In genomic region chr18:41940506-41941215, GRCh38 we compare ENCODE assay signal across 15 cellular contexts. TPM values are rescaled to one million over a fixed set of nuclear protein-coding genes. Genes with fewer than 3 reads are reported as not detected.
DNase-seq lines count a peak whose midpoint lies in the region; ATAC-seq, FAIRE-seq and TF ChIP-seq lines count a peak whose summit lies in the region.
"Had no signal": no experiment of that assay in that cellular context is flagged by ENCODE, and none has a peak within 500 bp of the region (broad histone marks: within the 10 kb centered on the region; RNA-seq: fewer than 3 reads in every experiment).

No MANE protein-coding gene starts in this region.

- TF ChIP-seq POLR2A in A549 (IDR thresholded peaks at IDR 0.05; ENCODE audit: low read length), result no peak

- H3K27ac Mint-ChIP-seq in HFFc6, result peak overlapping the region; percentile 85
- H3K27ac Mint-ChIP-seq: T-helper 17 cell had no signal

- H3K4me2 ChIP-seq in A549, result no peak overlapping the region
- H3K4me2 ChIP-seq: BLaER1 treated with 17β-estradiol and CSF1 and Interleukin-3, amounts not matched to agents 10 nM and 100 nM had no signal

- no peak overlapping the region for H3K27ac ChIP-seq in A549
- H3K27ac ChIP-seq: BLaER1 treated with 17β-estradiol and CSF1 and Interleukin-3, amounts not matched to agents 10 nM and 100 nM; neutrophil; tibial artery had no signal

- H3K4me3 Mint-ChIP-seq in HFFc6, result peak overlapping the region; percentile 78
- H3K4me3 Mint-ChIP-seq: T-helper 17 cell had no signal

- no peaks in the 10 kb centered on the region for H3K9me3 ChIP-seq in A549
- H3K9me3 ChIP-seq: BLaER1 treated with 17β-estradiol and CSF1 and Interleukin-3, amounts not matched to agents 10 nM and 100 nM; neutrophil; tibial artery had no signal

- peaks cover 74% of the 10 kb centered on the region for H3K4me1 Mint-ChIP-seq in HFFc6 (ENCODE audit: low read depth)

- no peak for TF ChIP-seq EP300 in A549 (IDR thresholded peaks at IDR 0.05)

- POLR2A ChIA-PET in A549 (lab: Yijun Ruan, JAX), result no interaction called here

- DNase-seq in A549 (ENCODE audit: low read depth in 1 of 2, low spot score in 1 of 2), result peak in 1 of 2 experiments; percentile 14
- peak; percentile 92 for DNase-seq in HFFc6
- DNase-seq in astrocyte of the cerebellum (ENCODE audit: low read depth), result peak; percentile 86
- DNase-seq in iris pigment epithelial cell (ENCODE audit: low read depth), result peak; percentile 98
- DNase-seq in DMS153 (lab: John Stamatoyannopoulos, UW), result no peak
- no peak for DNase-seq in NCI-H524 (lab: John Stamatoyannopoulos, UW)
- DNase-seq in stimulated activated CD8-positive, alpha-beta memory T cell treated with anti-CD3 and anti-CD28 coated beads, Interleukin-4, amount 100 ng/mL, for 48 hours, result no peak
- DNase-seq: NCI-H524 treated with DMSO at 0.1 percent for 48 hours, T-helper 17 cell, tibial artery had no signal

- no peak for TF ChIP-seq RAD21 in A549 (conservative IDR thresholded peaks at IDR 0.05 in 1 of 2, IDR thresholded peaks at IDR 0.05 in 1 of 2)

- no peak for FAIRE-seq in A549 (lab: Jason Lieb, UNC)
- FAIRE-seq: GM19239, K562 had no signal

- TF ChIP-seq CTCF in A549 (IDR thresholded peaks at IDR 0.05), result no peak
- TF ChIP-seq CTCF in HFFc6 (IDR thresholded peaks at IDR 0.05), result no peak
- TF ChIP-seq CTCF in astrocyte of the cerebellum (IDR thresholded peaks at IDR 0.05; ENCODE audit: low read depth, low read length, missing control alignments), result no peak

- ATAC-seq in A549 (peak; percentile 62 to 74; a peak in 4 of 6 replicates), HG03432 (IDR thresholded peaks at IDR 0.05; ENCODE audit: unreplicated experiment) (no peak)
- ATAC-seq: K562, T-helper 17 cell had no signal

- H3K36me3 Mint-ChIP-seq in HFFc6 (ENCODE audit: low read depth), result no peaks in the 10 kb centered on the region

- CTCF ChIA-PET in A549 (lab: Yijun Ruan, JAX), result no interaction called here

- WGBS in A549 (ENCODE audit: missing lambda C conversion rate), result 39% methylated on average over 6 of the region's 6 CpGs

- no peak overlapping the region for H3K4me3 ChIP-seq in A549
- H3K4me3 ChIP-seq in astrocyte of the cerebellum (ENCODE audit: low read depth, low read length), result no peak overlapping the region
- H3K4me3 ChIP-seq: BLaER1 treated with 17β-estradiol and CSF1 and Interleukin-3, amounts not matched to agents 10 nM and 100 nM; K562; tibial artery had no signal

- no peaks in the 10 kb centered on the region; the same call in 2 of the 3 replicates for H3K4me1 ChIP-seq in A549

- no peaks in the 10 kb centered on the region for H3K9me3 Mint-ChIP-seq in HFFc6

- in situ Hi-C loops in astrocyte of the cerebellum (cut with HindIII; ENCODE audit: low sequenced_read_pairs), result no loop called here

- H3K27me3 Mint-ChIP-seq in HFFc6 (ENCODE audit: insufficient read depth), result peaks cover 2% of the 10 kb centered on the region; the same call in 1 of the 2 replicates

TF ChIP-seq in A549, 52 proteins besides CTCF, POLR2A, EP300 and RAD21:
- TF ChIP-seq ZC3H11A (IDR thresholded peaks at IDR 0.05) (no peak), FOSL2 (IDR thresholded peaks at IDR 0.05) (no peak), FOSL2 (CRISPR knock-in tag; IDR thresholded peaks at IDR 0.05) (no peak), CBX8 (IDR thresholded peaks at IDR 0.05) (no peak), PBX3 (IDR thresholded peaks at IDR 0.05) (no peak), HOXB13 (CRISPR knock-in tag; IDR thresholded peaks at IDR 0.05; ENCODE audit: low read depth) (no peak), EHF (CRISPR knock-in tag; IDR thresholded peaks at IDR 0.05) (no peak), MAFK (IDR thresholded peaks at IDR 0.05; ENCODE audit: partially characterized antibody) (no peak), GATA3 (IDR thresholded peaks at IDR 0.05; ENCODE audit: borderline replicate concordance) (no peak), CHD4 (IDR thresholded peaks at IDR 0.05; ENCODE audit: borderline replicate concordance) (no peak)

RNA-seq across cellular contexts. Expression of gene PIK3C3, which starts 14.4 kb away (rescaled TPM):
- polyA plus RNA-seq in A549 (2011; rRNA removed), result 30.7 and 36.0 TPM in 2 replicates
- polyA plus RNA-seq in A549 (2012; cell fraction: cytosol; rRNA removed), result 8.7 and 11.3 TPM in 2 replicates
- 4.0 and 6.3 TPM in 2 replicates for polyA plus RNA-seq in A549 (2012; cell fraction: nucleus; rRNA removed)
- 18.1 to 18.8 TPM (median 18.6 TPM) in 3 replicates for polyA plus RNA-seq in A549 (2017; fragmentation: RNase III; extraction: RNeasy Plus Mini Kit Qiagen cat#74134 plus additional on column Dnase treatment)
- 18.6 and 19.8 TPM in 2 replicates for polyA minus RNA-seq in A549 (2011; rRNA and poly(A)+ RNA removed)
- 10 to 100 TPM; 38.3 to 61.7 (median 47.6) TPM for total RNA-seq in HFFc6 (2021; fragmentation: NEBNext Ultra II Directional; extraction: Animal tissue kit (Norgen Biotek cat#: 25700))

Comparison
In these comparisons a context has a peak if more than half of its experiments do, and no peak if none do; other contexts are left out.
1. DNase-seq: peak in HFFc6 (single experiment), astrocyte of the cerebellum (single experiment) and iris pigment epithelial cell (single experiment); none in DMS153 (single experiment), NCI-H524 (0 of 2) and stimulated activated CD8-positive, alpha-beta memory T cell treated with anti-CD3 and anti-CD28 coated beads, Interleukin-4, amount 100 ng/mL, for 48 hours (single experiment).